Comparison of ENCODE assay signal across 17 cellular contexts in the genomic region with DNA sequence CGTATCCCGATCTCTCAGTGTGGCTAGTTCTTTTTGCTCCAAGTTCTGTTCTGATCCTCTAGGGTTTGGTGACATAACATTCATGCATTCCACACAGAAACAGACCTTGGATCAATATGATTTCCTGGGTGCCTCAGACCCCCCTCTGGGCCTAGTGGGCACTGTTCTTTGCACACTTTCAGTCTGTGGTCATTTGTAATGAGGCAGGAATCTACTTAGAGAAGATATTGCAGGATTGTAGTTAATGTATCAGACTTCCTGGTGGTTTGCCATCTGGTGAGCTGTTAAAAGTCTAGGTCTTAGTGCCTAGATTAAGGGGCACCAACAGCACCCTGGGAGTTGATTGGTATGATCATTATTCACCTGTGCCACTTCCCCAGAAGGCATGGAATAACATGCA. TPM values are rescaled to one million over a fixed set of nuclear protein-coding genes. Genes with fewer than 3 reads are reported as not detected.
"Had no signal": no experiment of that assay in that cellular context is flagged by ENCODE, and none has a peak within 500 bp of the region (broad histone marks: within the 10 kb centered on the region; RNA-seq: fewer than 3 reads in every experiment).

No MANE protein-coding gene starts in this region.

- H2AFZ ChIP-seq: neural progenitor cell had no signal

- H3K4me3 ChIP-seq: ascending aorta, left ventricle myocardium inferior, neural progenitor cell, ovary, thoracic aorta, upper lobe of right lung had no signal

- H3K27me3 ChIP-seq: ascending aorta, neural progenitor cell, ovary, upper lobe of right lung had no signal

- H3K27ac ChIP-seq: ascending aorta, left ventricle myocardium inferior, neural progenitor cell, ovary, thoracic aorta, upper lobe of right lung, VCaP had no signal

- H3K4me2 ChIP-seq: neural progenitor cell had no signal

- H3K4me1 ChIP-seq: left ventricle myocardium inferior, upper lobe of right lung had no signal

- DNase-seq: activated CD4-positive, alpha-beta memory T cell treated with anti-CD3 and anti-CD28 coated beads for 36 hours; activated CD8-positive, alpha-beta memory T cell treated with anti-CD3 and anti-CD28 coated beads, Interleukin-2, amount 10 ng/mL, durations not matched to agents 7 days and 5 days; activated naive CD4-positive, alpha-beta T cell treated with anti-CD3 and anti-CD28 coated beads for 36 hours; activated naive CD8-positive, alpha-beta T cell treated with anti-CD3 and anti-CD28 coated beads, Interleukin-2, amount 50 U/mL, for 24 hours; activated T-cell treated with anti-CD3 and anti-CD28 coated beads, Interleukin-2, amount 50 U/mL, for 1 hour; hippocampal formation; left ventricle myocardium inferior; naive B cell; ovary; stimulated activated CD4-positive, alpha-beta T cell treated with anti-CD3 and anti-CD28 coated beads, Interleukin-12 subunit alpha, Interleukin-12 subunit beta, amount 100 ng/mL, for 4 hours; upper lobe of right lung had no signal

- ATAC-seq: activated CD8-positive, alpha-beta memory T cell treated with anti-CD3 and anti-CD28 coated beads, Interleukin-2, amount 10 ng/mL, durations not matched to agents 7 days and 5 days; activated naive CD8-positive, alpha-beta T cell treated with anti-CD3 and anti-CD28 coated beads, Interleukin-2, amount 50 U/mL, for 24 hours; stimulated activated effector memory CD8-positive, alpha-beta T cell treated with anti-CD3 and anti-CD28 coated beads, Interleukin-12 subunit alpha, Interleukin-12 subunit beta, amount 100 ng/mL, for 72 hours; upper lobe of right lung had no signal

- H3K36me3 ChIP-seq: ascending aorta, left ventricle myocardium inferior, neural progenitor cell, ovary, thoracic aorta, upper lobe of right lung had no signal

- H3K9me3 ChIP-seq: ascending aorta, left ventricle myocardium inferior, ovary, thoracic aorta, upper lobe of right lung had no signal

RNA-seq across cellular contexts. Expression of a gene that starts 7.5 kb away (rescaled TPM):
- total RNA-seq: activated CD4-positive, alpha-beta memory T cell treated with anti-CD3 and anti-CD28 coated beads for 36 hours; activated CD8-positive, alpha-beta memory T cell treated with anti-CD3 and anti-CD28 coated beads, Interleukin-2, amount 10 ng/mL, durations not matched to agents 7 days and 5 days; activated naive CD4-positive, alpha-beta T cell treated with anti-CD3 and anti-CD28 coated beads for 36 hours; activated T-helper 2 cell treated with anti-CD3 and anti-CD28 coated beads, Interferon-gamma antibody, Interleukin-2, Interleukin-4, amounts not matched to agents 10 μg/mL and 5 μg/mL and 100 μg/mL, durations not matched to agents 14 hours and 24 hours and 36 hours had no signal
